Comparison of ENCODE assay signal across 1 cellular context in genomic region chr2:60826126-60826525, GRCh38.
TF ChIP-seq lines count a peak whose summit lies in the region.

No MANE protein-coding gene starts in this region.

TF ChIP-seq in GM23338, 12 proteins besides CTCF, POLR2A, EP300 and RAD21 (continued from another document):
- TF ChIP-seq, protein P1, sequence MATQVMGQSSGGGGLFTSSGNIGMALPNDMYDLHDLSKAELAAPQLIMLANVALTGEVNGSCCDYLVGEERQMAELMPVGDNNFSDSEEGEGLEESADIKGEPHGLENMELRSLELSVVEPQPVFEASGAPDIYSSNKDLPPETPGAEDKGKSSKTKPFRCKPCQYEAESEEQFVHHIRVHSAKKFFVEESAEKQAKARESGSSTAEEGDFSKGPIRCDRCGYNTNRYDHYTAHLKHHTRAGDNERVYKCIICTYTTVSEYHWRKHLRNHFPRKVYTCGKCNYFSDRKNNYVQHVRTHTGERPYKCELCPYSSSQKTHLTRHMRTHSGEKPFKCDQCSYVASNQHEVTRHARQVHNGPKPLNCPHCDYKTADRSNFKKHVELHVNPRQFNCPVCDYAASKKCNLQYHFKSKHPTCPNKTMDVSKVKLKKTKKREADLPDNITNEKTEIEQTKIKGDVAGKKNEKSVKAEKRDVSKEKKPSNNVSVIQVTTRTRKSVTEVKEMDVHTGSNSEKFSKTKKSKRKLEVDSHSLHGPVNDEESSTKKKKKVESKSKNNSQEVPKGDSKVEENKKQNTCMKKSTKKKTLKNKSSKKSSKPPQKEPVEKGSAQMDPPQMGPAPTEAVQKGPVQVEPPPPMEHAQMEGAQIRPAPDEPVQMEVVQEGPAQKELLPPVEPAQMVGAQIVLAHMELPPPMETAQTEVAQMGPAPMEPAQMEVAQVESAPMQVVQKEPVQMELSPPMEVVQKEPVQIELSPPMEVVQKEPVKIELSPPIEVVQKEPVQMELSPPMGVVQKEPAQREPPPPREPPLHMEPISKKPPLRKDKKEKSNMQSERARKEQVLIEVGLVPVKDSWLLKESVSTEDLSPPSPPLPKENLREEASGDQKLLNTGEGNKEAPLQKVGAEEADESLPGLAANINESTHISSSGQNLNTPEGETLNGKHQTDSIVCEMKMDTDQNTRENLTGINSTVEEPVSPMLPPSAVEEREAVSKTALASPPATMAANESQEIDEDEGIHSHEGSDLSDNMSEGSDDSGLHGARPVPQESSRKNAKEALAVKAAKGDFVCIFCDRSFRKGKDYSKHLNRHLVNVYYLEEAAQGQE (IDR thresholded peaks at IDR 0.05; ENCODE audit: unreplicated experiment) = no peak
- no peak for TF ChIP-seq POLR2AphosphoS5 (IDR thresholded peaks at IDR 0.05; ENCODE audit: low read depth)
- TF ChIP-seq ZNF331 (CRISPR knock-in tag; IDR thresholded peaks at IDR 0.05; ENCODE audit: low read depth) = no peak
- no peak for TF ChIP-seq STAT1 (IDR thresholded peaks at IDR 0.05; ENCODE audit: unreplicated experiment)
- no peak for TF ChIP-seq JUNB (IDR thresholded peaks at IDR 0.05; ENCODE audit: unreplicated experiment)
- TF ChIP-seq CREB1 (CRISPR knock-in tag; IDR thresholded peaks at IDR 0.05; ENCODE audit: low read depth) = no peak
- no peak for TF ChIP-seq EZH2phosphoT487 (IDR thresholded peaks at IDR 0.05; ENCODE audit: unreplicated experiment)
- no peak for TF ChIP-seq ZNF114 (CRISPR knock-in tag; IDR thresholded peaks at IDR 0.05)
